ENCODE assay signal across 8 cellular contexts in genomic region chr6:116101298-116101718, GRCh38. TPM values are rescaled to one million over a fixed set of nuclear protein-coding genes. Genes with fewer than 3 reads are reported as not detected.
A peak's percentile ranks its signal among the peaks of the same experiment; 100 is the strongest.
DNase-seq lines count a peak whose midpoint lies in the region; ATAC-seq lines count a peak whose summit lies in the region.

No MANE protein-coding gene starts in this region.

- intact Hi-C loops in activated naive CD4-positive, alpha-beta T cell treated with anti-CD3 and anti-CD28 coated beads for 36 hours (cut with micrococcal nuclease), result loop anchor here (1.0 to 10.0 kb wide), 8 partner anchors 178 to 1501 kb away; partner anchors contain the start of genes CALHM6, DSE, GOPC and KPNA5

- peaks cover 5% of the 10 kb centered on the region for H3K9me3 Mint-ChIP-seq in activated naive CD4-positive, alpha-beta T cell treated with anti-CD3 and anti-CD28 coated beads for 36 hours

- ATAC-seq in GM18517 (IDR thresholded peaks at IDR 0.05; ENCODE audit: unreplicated experiment) (no peak), GM21786 (IDR thresholded peaks at IDR 0.05; ENCODE audit: unreplicated experiment) (no peak)

- peak; percentile 79 for DNase-seq in activated naive CD4-positive, alpha-beta T cell treated with anti-CD3 and anti-CD28 coated beads for 36 hours
- DNase-seq in activated naive CD4-positive, alpha-beta T cell treated with Interleukin-2 at 50 U/mL for 16 hours, result no peak
- peak; percentile 74 for DNase-seq in activated naive CD4-positive, alpha-beta T cell treated with anti-CD3 and anti-CD28 coated beads, Interleukin-2, amount 50 U/mL, for 16 hours
- peak; percentile 51 for DNase-seq in stimulated activated CD8-positive, alpha-beta memory T cell treated with anti-CD3 and anti-CD28 coated beads, Interleukin-12 subunit alpha, Interleukin-12 subunit beta, amount 100 ng/mL, for 24 hours (ENCODE audit: extremely low read depth)
- DNase-seq in DMS79 treated with DMSO at 0.1 percent for 48 hours (lab: John Stamatoyannopoulos, UW), result no peak

- H3K4me1 Mint-ChIP-seq in activated naive CD4-positive, alpha-beta T cell treated with anti-CD3 and anti-CD28 coated beads for 36 hours (ENCODE audit: low read depth), result peaks cover 49% of the 10 kb centered on the region

- peaks cover 3% of the 10 kb centered on the region for H3K9me3 ChIP-seq in iPS-18c (ENCODE audit: control insufficient read depth, insufficient read depth, low read length)

- CTCF ChIA-PET in activated naive CD4-positive, alpha-beta T cell treated with anti-CD3 and anti-CD28 coated beads for 36 hours (lab: Charles Lee), result interaction anchor here (0.6 to 2.3 kb wide), 7 partner anchors 10 to 215 kb away, joined by 3 to 19 read pairs (median 3); no protein-coding TSS in a partner anchor

- peaks cover 12% of the 10 kb centered on the region for H3K36me3 Mint-ChIP-seq in activated naive CD4-positive, alpha-beta T cell treated with anti-CD3 and anti-CD28 coated beads for 36 hours (ENCODE audit: low read depth)

- H3K4me3 ChIP-seq in iPS-18c (ENCODE audit: insufficient read depth, low read depth, low read length), result peak overlapping the region; percentile 100

- no peaks in the 10 kb centered on the region for H3K27me3 Mint-ChIP-seq in activated naive CD4-positive, alpha-beta T cell treated with anti-CD3 and anti-CD28 coated beads for 36 hours (ENCODE audit: low read depth)

- H3K27ac Mint-ChIP-seq in activated naive CD4-positive, alpha-beta T cell treated with anti-CD3 and anti-CD28 coated beads for 36 hours, result peak overlapping the region; percentile 81

- H3K4me3 Mint-ChIP-seq in activated naive CD4-positive, alpha-beta T cell treated with anti-CD3 and anti-CD28 coated beads for 36 hours, result peak overlapping the region; percentile 90

RNA-seq across cellular contexts. Expression of gene NT5DC1, which starts 0.7 kb away (rescaled TPM):
- total RNA-seq in activated naive CD4-positive, alpha-beta T cell treated with anti-CD3 and anti-CD28 coated beads for 36 hours, result 10 to 100 TPM; 59.7 to 62.6 TPM

RNA-seq across cellular contexts. Expression of gene COL10A1, which starts 24.6 kb away (rescaled TPM):
- not detected for total RNA-seq in activated naive CD4-positive, alpha-beta T cell treated with anti-CD3 and anti-CD28 coated beads for 36 hours

RNA-seq across cellular contexts. Expression of gene FRK, which starts 40.6 kb away (rescaled TPM):
- not detected for total RNA-seq in activated naive CD4-positive, alpha-beta T cell treated with anti-CD3 and anti-CD28 coated beads for 36 hours

Comparison
In these comparisons a context has a peak if more than half of its experiments do, and no peak if none do; other contexts are left out.
1. DNase-seq: peak in activated naive CD4-positive, alpha-beta T cell treated with anti-CD3 and anti-CD28 coated beads for 36 hours (single experiment), activated naive CD4-positive, alpha-beta T cell treated with anti-CD3 and anti-CD28 coated beads, Interleukin-2, amount 50 U/mL, for 16 hours (single experiment) and stimulated activated CD8-positive, alpha-beta memory T cell treated with anti-CD3 and anti-CD28 coated beads, Interleukin-12 subunit alpha, Interleukin-12 subunit beta, amount 100 ng/mL, for 24 hours (single experiment); none in activated naive CD4-positive, alpha-beta T cell treated with Interleukin-2 at 50 U/mL for 16 hours (single experiment) and DMS79 treated with DMSO at 0.1 percent for 48 hours (single experiment).